ENCODE assay signal across 10 cellular contexts in genomic region chr4:108763226-108763593, GRCh38. TPM values are rescaled to one million over a fixed set of nuclear protein-coding genes. Genes with fewer than 3 reads are reported as not detected.
DNase-seq lines count a peak whose midpoint lies in the region; ATAC-seq, FAIRE-seq and TF ChIP-seq lines count a peak whose summit lies in the region.
"Had no signal": no experiment of that assay in that cellular context is flagged by ENCODE, and none has a peak within 500 bp of the region (broad histone marks: within the 10 kb centered on the region; RNA-seq: fewer than 3 reads in every experiment).

No MANE protein-coding gene starts in this region.

- 6 to 26% (median 25%) methylated on average over 11 of the region's 11 CpGs for WGBS in small intestine, 3 donors

- no peak for FAIRE-seq in small intestine (lab: Jason Lieb, UNC)
- FAIRE-seq: colon had no signal

- H3K27ac ChIP-seq in small intestine (ENCODE audit: low read depth in 1 of 2, low read length in 1 of 2): no peak overlapping the region
- no peak overlapping the region for H3K27ac ChIP-seq in SJCRH30

- H3K27me3 ChIP-seq in small intestine (ENCODE audit: control insufficient read depth in 2 of 2, insufficient read depth in 2 of 2, low read length in 2 of 2) (peaks cover 0 to 23% of the 10 kb centered on the region in 2 donors), SJCRH30 (no peaks in the 10 kb centered on the region)

- H3K4me1 ChIP-seq in small intestine (ENCODE audit: control insufficient read depth in 2 of 2, insufficient read depth in 1 of 2, low read depth in 1 of 2, low read length in 1 of 2): no peaks in the 10 kb centered on the region
- no peaks in the 10 kb centered on the region for H3K4me1 ChIP-seq in SJCRH30

- in situ Hi-C loops in astrocyte of the cerebellum (cut with HindIII; ENCODE audit: low sequenced_read_pairs): no loop called here

- DNase-seq in astrocyte of the cerebellum (ENCODE audit: low read depth): no peak
- DNase-seq in small intestine: no peak
- DNase-seq in NOMO-1 (lab: John Stamatoyannopoulos, UW; ENCODE audit: unreplicated experiment in 2 of 2): no peak
- no peak for DNase-seq in SJCRH30
- DNase-seq: NCI-H2107 had no signal

- peak overlapping the region; percentile 54 for H3K4me3 ChIP-seq in astrocyte of the cerebellum (ENCODE audit: low read depth, low read length)
- peak overlapping the region; percentile 49; the same call in 1 of the 2 replicates for H3K4me3 ChIP-seq in iPS-18c (ENCODE audit: insufficient read depth, low read depth, low read length)
- peak overlapping the region; percentile 12 to 41 for H3K4me3 ChIP-seq in small intestine (ENCODE audit: low read depth in 1 of 2, low read length in 2 of 2)
- no peak overlapping the region; the same call in 1 of the 2 replicates for H3K4me3 ChIP-seq in SJCRH30

- H3K9me3 ChIP-seq in iPS-18c (ENCODE audit: control insufficient read depth, insufficient read depth, low read length) (no peaks in the 10 kb centered on the region), small intestine (ENCODE audit: control insufficient read depth, low read depth) (no peaks in the 10 kb centered on the region), SJCRH30 (replicated peaks) (no peaks in the 10 kb centered on the region)

- H3K36me3 ChIP-seq in small intestine (ENCODE audit: control insufficient read depth in 2 of 2, insufficient read depth in 2 of 2, low read length in 2 of 2) (no peaks in the 10 kb centered on the region), SJCRH30 (no peaks in the 10 kb centered on the region)

- no peak for TF ChIP-seq CTCF in astrocyte of the cerebellum (IDR thresholded peaks at IDR 0.05; ENCODE audit: low read depth, low read length, missing control alignments)

- ATAC-seq in HG02678 (IDR thresholded peaks at IDR 0.05; ENCODE audit: unreplicated experiment) (peak; percentile 7), GM21737 (IDR thresholded peaks at IDR 0.05; ENCODE audit: unreplicated experiment) (no peak), GM19351 (IDR thresholded peaks at IDR 0.05; ENCODE audit: unreplicated experiment) (no peak)

RNA-seq across cellular contexts. Expression of gene ETNPPL, which starts 0.4 kb away (rescaled TPM):
- under 1 TPM in 2 of 3 donors, not detected in 1; 0.39 to 0.45 TPM for polyA plus RNA-seq in small intestine
- not detected in 2 replicates for total RNA-seq in SJCRH30 (2014; rRNA removed; shearing (Covaris generic))
